Comparison of ENCODE assay signal across 1 cellular context in the genomic region with DNA sequence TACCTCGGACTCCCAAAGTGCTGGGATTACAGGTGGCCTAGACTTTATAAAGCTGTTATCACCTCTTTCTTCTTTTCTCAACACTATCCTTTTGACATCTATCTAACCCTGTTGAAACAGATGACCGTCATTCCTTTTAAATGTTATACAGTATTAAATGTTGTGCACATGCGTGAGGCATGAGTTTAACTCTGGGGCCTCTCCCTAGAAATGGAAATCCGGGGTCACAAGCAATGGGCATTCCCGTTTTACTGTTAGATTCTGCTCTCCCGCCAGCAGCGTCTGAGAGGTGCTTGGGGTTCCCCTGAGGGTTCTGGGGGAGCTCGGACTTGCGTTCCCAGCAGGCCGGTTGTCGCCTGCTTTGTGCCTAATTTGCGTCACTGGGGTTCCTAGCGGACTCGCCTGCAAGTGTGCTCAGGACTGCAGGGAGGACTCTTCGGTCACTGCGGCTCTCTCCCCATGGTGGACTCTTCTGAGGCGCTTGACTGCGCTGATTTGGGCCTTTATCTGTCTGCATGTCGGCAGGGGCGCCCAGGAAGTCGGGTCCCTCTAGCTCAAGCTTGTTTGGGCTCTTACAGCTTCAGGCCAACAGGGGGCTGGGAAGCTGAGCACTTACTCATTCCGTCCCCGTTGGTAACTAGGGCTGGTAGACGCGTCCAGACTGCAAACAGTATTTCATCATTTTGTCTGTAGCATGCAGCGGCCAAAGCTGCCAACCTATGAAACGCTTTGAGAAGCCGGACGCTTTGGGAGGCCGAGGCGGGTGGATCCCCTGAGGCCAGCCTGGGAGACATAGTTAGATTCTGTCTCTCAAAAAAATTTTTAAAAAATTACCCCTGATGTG.
A peak's percentile ranks its signal among the peaks of the same experiment; 100 is the strongest.
TF ChIP-seq lines count a peak whose summit lies in the region.

No MANE protein-coding gene starts in this region.

TF ChIP-seq in GM12878, 131 proteins besides CTCF, POLR2A, EP300 and RAD21 (continued from another document and continues in another):
- TF ChIP-seq, protein P1, sequence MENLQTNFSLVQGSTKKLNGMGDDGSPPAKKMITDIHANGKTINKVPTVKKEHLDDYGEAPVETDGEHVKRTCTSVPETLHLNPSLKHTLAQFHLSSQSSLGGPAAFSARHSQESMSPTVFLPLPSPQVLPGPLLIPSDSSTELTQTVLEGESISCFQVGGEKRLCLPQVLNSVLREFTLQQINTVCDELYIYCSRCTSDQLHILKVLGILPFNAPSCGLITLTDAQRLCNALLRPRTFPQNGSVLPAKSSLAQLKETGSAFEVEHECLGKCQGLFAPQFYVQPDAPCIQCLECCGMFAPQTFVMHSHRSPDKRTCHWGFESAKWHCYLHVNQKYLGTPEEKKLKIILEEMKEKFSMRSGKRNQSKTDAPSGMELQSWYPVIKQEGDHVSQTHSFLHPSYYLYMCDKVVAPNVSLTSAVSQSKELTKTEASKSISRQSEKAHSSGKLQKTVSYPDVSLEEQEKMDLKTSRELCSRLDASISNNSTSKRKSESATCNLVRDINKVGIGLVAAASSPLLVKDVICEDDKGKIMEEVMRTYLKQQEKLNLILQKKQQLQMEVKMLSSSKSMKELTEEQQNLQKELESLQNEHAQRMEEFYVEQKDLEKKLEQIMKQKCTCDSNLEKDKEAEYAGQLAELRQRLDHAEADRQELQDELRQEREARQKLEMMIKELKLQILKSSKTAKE (IDR thresholded peaks at IDR 0.05; ENCODE audit: low read depth, poor library complexity, severe bottlenecking), result no peak
- TF ChIP-seq RBBP5 (conservative IDR thresholded peaks at IDR 0.05), result no peak
- no peak for TF ChIP-seq WRNIP1 (IDR thresholded peaks at IDR 0.05; ENCODE audit: borderline replicate concordance, low read depth, low read length)
- TF ChIP-seq, protein P2, sequence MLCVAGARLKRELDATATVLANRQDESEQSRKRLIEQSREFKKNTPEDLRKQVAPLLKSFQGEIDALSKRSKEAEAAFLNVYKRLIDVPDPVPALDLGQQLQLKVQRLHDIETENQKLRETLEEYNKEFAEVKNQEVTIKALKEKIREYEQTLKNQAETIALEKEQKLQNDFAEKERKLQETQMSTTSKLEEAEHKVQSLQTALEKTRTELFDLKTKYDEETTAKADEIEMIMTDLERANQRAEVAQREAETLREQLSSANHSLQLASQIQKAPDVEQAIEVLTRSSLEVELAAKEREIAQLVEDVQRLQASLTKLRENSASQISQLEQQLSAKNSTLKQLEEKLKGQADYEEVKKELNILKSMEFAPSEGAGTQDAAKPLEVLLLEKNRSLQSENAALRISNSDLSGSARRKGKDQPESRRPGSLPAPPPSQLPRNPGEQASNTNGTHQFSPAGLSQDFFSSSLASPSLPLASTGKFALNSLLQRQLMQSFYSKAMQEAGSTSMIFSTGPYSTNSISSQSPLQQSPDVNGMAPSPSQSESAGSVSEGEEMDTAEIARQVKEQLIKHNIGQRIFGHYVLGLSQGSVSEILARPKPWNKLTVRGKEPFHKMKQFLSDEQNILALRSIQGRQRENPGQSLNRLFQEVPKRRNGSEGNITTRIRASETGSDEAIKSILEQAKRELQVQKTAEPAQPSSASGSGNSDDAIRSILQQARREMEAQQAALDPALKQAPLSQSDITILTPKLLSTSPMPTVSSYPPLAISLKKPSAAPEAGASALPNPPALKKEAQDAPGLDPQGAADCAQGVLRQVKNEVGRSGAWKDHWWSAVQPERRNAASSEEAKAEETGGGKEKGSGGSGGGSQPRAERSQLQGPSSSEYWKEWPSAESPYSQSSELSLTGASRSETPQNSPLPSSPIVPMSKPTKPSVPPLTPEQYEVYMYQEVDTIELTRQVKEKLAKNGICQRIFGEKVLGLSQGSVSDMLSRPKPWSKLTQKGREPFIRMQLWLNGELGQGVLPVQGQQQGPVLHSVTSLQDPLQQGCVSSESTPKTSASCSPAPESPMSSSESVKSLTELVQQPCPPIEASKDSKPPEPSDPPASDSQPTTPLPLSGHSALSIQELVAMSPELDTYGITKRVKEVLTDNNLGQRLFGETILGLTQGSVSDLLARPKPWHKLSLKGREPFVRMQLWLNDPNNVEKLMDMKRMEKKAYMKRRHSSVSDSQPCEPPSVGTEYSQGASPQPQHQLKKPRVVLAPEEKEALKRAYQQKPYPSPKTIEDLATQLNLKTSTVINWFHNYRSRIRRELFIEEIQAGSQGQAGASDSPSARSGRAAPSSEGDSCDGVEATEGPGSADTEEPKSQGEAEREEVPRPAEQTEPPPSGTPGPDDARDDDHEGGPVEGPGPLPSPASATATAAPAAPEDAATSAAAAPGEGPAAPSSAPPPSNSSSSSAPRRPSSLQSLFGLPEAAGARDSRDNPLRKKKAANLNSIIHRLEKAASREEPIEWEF (IDR thresholded peaks at IDR 0.05; ENCODE audit: insufficient replicate concordance, low read depth, low read length), result no peak
- no peak for TF ChIP-seq STAT1 (conservative IDR thresholded peaks at IDR 0.05)
- 0 out of 2 replicates have a peak, but pooled peaks have one; percentile 15 for TF ChIP-seq ATF7 (IDR thresholded peaks at IDR 0.05; ENCODE audit: low read depth)
- TF ChIP-seq, protein P3, sequence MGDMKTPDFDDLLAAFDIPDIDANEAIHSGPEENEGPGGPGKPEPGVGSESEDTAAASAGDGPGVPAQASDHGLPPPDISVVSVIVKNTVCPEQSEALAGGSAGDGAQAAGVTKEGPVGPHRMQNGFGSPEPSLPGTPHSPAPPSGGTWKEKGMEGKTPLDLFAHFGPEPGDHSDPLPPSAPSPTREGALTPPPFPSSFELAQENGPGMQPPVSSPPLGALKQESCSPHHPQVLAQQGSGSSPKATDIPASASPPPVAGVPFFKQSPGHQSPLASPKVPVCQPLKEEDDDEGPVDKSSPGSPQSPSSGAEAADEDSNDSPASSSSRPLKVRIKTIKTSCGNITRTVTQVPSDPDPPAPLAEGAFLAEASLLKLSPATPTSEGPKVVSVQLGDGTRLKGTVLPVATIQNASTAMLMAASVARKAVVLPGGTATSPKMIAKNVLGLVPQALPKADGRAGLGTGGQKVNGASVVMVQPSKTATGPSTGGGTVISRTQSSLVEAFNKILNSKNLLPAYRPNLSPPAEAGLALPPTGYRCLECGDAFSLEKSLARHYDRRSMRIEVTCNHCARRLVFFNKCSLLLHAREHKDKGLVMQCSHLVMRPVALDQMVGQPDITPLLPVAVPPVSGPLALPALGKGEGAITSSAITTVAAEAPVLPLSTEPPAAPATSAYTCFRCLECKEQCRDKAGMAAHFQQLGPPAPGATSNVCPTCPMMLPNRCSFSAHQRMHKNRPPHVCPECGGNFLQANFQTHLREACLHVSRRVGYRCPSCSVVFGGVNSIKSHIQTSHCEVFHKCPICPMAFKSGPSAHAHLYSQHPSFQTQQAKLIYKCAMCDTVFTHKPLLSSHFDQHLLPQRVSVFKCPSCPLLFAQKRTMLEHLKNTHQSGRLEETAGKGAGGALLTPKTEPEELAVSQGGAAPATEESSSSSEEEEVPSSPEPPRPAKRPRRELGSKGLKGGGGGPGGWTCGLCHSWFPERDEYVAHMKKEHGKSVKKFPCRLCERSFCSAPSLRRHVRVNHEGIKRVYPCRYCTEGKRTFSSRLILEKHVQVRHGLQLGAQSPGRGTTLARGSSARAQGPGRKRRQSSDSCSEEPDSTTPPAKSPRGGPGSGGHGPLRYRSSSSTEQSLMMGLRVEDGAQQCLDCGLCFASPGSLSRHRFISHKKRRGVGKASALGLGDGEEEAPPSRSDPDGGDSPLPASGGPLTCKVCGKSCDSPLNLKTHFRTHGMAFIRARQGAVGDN (IDR thresholded peaks at IDR 0.05), result peak; percentile 64; the same call in 1 of the 2 replicates
- TF ChIP-seq RAD51 (IDR thresholded peaks at IDR 0.05), result no peak
- no peak for TF ChIP-seq NFXL1 (IDR thresholded peaks at IDR 0.05; ENCODE audit: borderline replicate concordance)
- TF ChIP-seq SMAD1 (IDR thresholded peaks at IDR 0.05; ENCODE audit: low read depth, partially characterized antibody), result no peak
- TF ChIP-seq RB1 (IDR thresholded peaks at IDR 0.05; ENCODE audit: borderline replicate concordance), result peak; percentile 29; the same call in 1 of the 2 replicates
- TF ChIP-seq ZSCAN29 (IDR thresholded peaks at IDR 0.05), result no peak
- no peak for TF ChIP-seq MYC (IDR thresholded peaks at IDR 0.05; ENCODE audit: insufficient read depth, insufficient read length, insufficient replicate concordance, low read length, severe bottlenecking)
- peak; percentile 78; the same call in 1 of the 2 replicates for TF ChIP-seq IRF4 (IDR thresholded peaks at IDR 0.05; ENCODE audit: low read depth, low read length)
- TF ChIP-seq IKZF2 (IDR thresholded peaks at IDR 0.05), result peak; percentile 32 to 49; a peak in 2 of 4 replicates
- TF ChIP-seq SUZ12 (IDR thresholded peaks at IDR 0.05; ENCODE audit: unreplicated experiment), result no peak
- TF ChIP-seq MTA3 (IDR thresholded peaks at IDR 0.05; ENCODE audit: borderline replicate concordance, low read length), result no peak
- TF ChIP-seq, protein P4, sequence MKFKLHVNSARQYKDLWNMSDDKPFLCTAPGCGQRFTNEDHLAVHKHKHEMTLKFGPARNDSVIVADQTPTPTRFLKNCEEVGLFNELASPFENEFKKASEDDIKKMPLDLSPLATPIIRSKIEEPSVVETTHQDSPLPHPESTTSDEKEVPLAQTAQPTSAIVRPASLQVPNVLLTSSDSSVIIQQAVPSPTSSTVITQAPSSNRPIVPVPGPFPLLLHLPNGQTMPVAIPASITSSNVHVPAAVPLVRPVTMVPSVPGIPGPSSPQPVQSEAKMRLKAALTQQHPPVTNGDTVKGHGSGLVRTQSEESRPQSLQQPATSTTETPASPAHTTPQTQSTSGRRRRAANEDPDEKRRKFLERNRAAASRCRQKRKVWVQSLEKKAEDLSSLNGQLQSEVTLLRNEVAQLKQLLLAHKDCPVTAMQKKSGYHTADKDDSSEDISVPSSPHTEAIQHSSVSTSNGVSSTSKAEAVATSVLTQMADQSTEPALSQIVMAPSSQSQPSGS (IDR thresholded peaks at IDR 0.05; ENCODE audit: low read length), result no peak
- no peak for TF ChIP-seq POLR2AphosphoS2 (IDR thresholded peaks at IDR 0.05; ENCODE audit: low read depth, low read length)
- TF ChIP-seq NR2C2 (IDR thresholded peaks at IDR 0.05; ENCODE audit: borderline replicate concordance, control insufficient read depth, insufficient read length, low read depth), result no peak
- TF ChIP-seq DPF2 (IDR thresholded peaks at IDR 0.05), result no peak
- TF ChIP-seq ETV6 (conservative IDR thresholded peaks at IDR 0.05 in 1 of 2, IDR thresholded peaks at IDR 0.05 in 1 of 2; ENCODE audit: borderline replicate concordance in 1 of 2, low read depth in 1 of 2), result no peak
- TF ChIP-seq MXI1 (IDR thresholded peaks at IDR 0.05; ENCODE audit: low read depth, low read length), result peak; percentile 55; the same call in 1 of the 2 replicates
- no peak for TF ChIP-seq CHD1 (IDR thresholded peaks at IDR 0.05; ENCODE audit: low read depth, low read length)
- TF ChIP-seq, protein P5, sequence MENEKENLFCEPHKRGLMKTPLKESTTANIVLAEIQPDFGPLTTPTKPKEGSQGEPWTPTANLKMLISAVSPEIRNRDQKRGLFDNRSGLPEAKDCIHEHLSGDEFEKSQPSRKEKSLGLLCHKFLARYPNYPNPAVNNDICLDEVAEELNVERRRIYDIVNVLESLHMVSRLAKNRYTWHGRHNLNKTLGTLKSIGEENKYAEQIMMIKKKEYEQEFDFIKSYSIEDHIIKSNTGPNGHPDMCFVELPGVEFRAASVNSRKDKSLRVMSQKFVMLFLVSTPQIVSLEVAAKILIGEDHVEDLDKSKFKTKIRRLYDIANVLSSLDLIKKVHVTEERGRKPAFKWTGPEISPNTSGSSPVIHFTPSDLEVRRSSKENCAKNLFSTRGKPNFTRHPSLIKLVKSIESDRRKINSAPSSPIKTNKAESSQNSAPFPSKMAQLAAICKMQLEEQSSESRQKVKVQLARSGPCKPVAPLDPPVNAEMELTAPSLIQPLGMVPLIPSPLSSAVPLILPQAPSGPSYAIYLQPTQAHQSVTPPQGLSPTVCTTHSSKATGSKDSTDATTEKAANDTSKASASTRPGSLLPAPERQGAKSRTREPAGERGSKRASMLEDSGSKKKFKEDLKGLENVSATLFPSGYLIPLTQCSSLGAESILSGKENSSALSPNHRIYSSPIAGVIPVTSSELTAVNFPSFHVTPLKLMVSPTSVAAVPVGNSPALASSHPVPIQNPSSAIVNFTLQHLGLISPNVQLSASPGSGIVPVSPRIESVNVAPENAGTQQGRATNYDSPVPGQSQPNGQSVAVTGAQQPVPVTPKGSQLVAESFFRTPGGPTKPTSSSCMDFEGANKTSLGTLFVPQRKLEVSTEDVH (IDR thresholded peaks at IDR 0.05; ENCODE audit: low read depth, partially characterized antibody), result no peak
- TF ChIP-seq SMAD5 (IDR thresholded peaks at IDR 0.05; ENCODE audit: low read depth), result 0 out of 2 replicates have a peak, but pooled peaks have one; percentile 18
- TF ChIP-seq, protein P6, sequence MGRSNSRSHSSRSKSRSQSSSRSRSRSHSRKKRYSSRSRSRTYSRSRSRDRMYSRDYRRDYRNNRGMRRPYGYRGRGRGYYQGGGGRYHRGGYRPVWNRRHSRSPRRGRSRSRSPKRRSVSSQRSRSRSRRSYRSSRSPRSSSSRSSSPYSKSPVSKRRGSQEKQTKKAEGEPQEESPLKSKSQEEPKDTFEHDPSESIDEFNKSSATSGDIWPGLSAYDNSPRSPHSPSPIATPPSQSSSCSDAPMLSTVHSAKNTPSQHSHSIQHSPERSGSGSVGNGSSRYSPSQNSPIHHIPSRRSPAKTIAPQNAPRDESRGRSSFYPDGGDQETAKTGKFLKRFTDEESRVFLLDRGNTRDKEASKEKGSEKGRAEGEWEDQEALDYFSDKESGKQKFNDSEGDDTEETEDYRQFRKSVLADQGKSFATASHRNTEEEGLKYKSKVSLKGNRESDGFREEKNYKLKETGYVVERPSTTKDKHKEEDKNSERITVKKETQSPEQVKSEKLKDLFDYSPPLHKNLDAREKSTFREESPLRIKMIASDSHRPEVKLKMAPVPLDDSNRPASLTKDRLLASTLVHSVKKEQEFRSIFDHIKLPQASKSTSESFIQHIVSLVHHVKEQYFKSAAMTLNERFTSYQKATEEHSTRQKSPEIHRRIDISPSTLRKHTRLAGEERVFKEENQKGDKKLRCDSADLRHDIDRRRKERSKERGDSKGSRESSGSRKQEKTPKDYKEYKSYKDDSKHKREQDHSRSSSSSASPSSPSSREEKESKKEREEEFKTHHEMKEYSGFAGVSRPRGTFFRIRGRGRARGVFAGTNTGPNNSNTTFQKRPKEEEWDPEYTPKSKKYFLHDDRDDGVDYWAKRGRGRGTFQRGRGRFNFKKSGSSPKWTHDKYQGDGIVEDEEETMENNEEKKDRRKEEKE (IDR thresholded peaks at IDR 0.05), result no peak
- TF ChIP-seq EED (IDR thresholded peaks at IDR 0.05; ENCODE audit: low read depth), result no peak
- no peak for TF ChIP-seq CHD4 (IDR thresholded peaks at IDR 0.05)
- TF ChIP-seq EZH2 (IDR thresholded peaks at IDR 0.05; ENCODE audit: borderline replicate concordance, control insufficient read depth, low read depth, low read length), result no peak
- TF ChIP-seq, protein P7, sequence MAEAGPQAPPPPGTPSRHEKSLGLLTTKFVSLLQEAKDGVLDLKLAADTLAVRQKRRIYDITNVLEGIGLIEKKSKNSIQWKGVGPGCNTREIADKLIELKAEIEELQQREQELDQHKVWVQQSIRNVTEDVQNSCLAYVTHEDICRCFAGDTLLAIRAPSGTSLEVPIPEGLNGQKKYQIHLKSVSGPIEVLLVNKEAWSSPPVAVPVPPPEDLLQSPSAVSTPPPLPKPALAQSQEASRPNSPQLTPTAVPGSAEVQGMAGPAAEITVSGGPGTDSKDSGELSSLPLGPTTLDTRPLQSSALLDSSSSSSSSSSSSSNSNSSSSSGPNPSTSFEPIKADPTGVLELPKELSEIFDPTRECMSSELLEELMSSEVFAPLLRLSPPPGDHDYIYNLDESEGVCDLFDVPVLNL (IDR thresholded peaks at IDR 0.05; ENCODE audit: low read depth, low read length), result no peak
- peak; percentile 27; the same call in 1 of the 2 replicates for TF ChIP-seq IKZF1 (conservative IDR thresholded peaks at IDR 0.05)
- 0 out of 2 replicates have a peak, but pooled peaks have one; percentile 37 for TF ChIP-seq CREB1 (IDR thresholded peaks at IDR 0.05; ENCODE audit: low read depth)
- no peak for TF ChIP-seq FOS (IDR thresholded peaks at IDR 0.05; ENCODE audit: borderline replicate concordance, extremely low read depth, insufficient read length)
- no peak for TF ChIP-seq ZNF622 (IDR thresholded peaks at IDR 0.05)
- no peak for TF ChIP-seq TARDBP (IDR thresholded peaks at IDR 0.05; ENCODE audit: borderline replicate concordance)
